Comparison of ENCODE assay signal across 2 cellular contexts in the genomic region with DNA sequence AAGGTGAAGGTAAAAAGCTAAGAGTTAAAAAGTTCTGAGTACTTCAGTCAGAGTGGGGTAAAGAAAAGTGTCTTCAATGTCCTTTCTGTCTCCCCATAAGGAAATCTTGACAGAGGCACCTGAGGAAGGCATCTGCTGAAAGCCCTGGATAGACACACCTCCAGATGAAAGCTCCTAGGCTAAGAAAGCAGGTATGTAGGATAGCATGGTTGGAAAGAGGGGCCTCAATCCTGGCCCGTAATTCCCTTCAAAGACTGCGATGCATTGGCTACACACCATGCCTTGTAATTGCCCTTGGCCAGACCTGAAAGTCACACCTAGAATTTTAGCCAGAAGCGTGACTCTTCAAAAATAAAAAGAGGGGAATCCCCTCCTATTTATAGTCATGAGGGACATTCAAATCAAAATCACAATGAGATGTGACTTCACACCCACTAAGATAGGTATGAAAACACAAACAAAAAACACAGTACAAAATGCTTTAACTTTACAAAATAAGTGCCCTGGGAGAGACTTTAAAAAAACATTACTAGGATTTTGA.
TF ChIP-seq lines count a peak whose summit lies in the region.

No MANE protein-coding gene starts in this region.

TF ChIP-seq in GM23338, 12 proteins besides CTCF, POLR2A, EP300 and RAD21 (continued from another document):
- TF ChIP-seq, protein P1, sequence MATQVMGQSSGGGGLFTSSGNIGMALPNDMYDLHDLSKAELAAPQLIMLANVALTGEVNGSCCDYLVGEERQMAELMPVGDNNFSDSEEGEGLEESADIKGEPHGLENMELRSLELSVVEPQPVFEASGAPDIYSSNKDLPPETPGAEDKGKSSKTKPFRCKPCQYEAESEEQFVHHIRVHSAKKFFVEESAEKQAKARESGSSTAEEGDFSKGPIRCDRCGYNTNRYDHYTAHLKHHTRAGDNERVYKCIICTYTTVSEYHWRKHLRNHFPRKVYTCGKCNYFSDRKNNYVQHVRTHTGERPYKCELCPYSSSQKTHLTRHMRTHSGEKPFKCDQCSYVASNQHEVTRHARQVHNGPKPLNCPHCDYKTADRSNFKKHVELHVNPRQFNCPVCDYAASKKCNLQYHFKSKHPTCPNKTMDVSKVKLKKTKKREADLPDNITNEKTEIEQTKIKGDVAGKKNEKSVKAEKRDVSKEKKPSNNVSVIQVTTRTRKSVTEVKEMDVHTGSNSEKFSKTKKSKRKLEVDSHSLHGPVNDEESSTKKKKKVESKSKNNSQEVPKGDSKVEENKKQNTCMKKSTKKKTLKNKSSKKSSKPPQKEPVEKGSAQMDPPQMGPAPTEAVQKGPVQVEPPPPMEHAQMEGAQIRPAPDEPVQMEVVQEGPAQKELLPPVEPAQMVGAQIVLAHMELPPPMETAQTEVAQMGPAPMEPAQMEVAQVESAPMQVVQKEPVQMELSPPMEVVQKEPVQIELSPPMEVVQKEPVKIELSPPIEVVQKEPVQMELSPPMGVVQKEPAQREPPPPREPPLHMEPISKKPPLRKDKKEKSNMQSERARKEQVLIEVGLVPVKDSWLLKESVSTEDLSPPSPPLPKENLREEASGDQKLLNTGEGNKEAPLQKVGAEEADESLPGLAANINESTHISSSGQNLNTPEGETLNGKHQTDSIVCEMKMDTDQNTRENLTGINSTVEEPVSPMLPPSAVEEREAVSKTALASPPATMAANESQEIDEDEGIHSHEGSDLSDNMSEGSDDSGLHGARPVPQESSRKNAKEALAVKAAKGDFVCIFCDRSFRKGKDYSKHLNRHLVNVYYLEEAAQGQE (IDR thresholded peaks at IDR 0.05; ENCODE audit: unreplicated experiment), result no peak
- TF ChIP-seq ZNF114 (CRISPR knock-in tag; IDR thresholded peaks at IDR 0.05), result no peak
- no peak for TF ChIP-seq EZH2 (IDR thresholded peaks at IDR 0.05; ENCODE audit: low read depth, unreplicated experiment)
- TF ChIP-seq, protein P2, sequence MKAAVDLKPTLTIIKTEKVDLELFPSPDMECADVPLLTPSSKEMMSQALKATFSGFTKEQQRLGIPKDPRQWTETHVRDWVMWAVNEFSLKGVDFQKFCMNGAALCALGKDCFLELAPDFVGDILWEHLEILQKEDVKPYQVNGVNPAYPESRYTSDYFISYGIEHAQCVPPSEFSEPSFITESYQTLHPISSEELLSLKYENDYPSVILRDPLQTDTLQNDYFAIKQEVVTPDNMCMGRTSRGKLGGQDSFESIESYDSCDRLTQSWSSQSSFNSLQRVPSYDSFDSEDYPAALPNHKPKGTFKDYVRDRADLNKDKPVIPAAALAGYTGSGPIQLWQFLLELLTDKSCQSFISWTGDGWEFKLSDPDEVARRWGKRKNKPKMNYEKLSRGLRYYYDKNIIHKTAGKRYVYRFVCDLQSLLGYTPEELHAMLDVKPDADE (IDR thresholded peaks at IDR 0.05), result no peak
- TF ChIP-seq POLR2AphosphoS5 (IDR thresholded peaks at IDR 0.05; ENCODE audit: low read depth), result no peak
- TF ChIP-seq ZNF331 (CRISPR knock-in tag; IDR thresholded peaks at IDR 0.05; ENCODE audit: low read depth), result no peak
- TF ChIP-seq, protein P3, sequence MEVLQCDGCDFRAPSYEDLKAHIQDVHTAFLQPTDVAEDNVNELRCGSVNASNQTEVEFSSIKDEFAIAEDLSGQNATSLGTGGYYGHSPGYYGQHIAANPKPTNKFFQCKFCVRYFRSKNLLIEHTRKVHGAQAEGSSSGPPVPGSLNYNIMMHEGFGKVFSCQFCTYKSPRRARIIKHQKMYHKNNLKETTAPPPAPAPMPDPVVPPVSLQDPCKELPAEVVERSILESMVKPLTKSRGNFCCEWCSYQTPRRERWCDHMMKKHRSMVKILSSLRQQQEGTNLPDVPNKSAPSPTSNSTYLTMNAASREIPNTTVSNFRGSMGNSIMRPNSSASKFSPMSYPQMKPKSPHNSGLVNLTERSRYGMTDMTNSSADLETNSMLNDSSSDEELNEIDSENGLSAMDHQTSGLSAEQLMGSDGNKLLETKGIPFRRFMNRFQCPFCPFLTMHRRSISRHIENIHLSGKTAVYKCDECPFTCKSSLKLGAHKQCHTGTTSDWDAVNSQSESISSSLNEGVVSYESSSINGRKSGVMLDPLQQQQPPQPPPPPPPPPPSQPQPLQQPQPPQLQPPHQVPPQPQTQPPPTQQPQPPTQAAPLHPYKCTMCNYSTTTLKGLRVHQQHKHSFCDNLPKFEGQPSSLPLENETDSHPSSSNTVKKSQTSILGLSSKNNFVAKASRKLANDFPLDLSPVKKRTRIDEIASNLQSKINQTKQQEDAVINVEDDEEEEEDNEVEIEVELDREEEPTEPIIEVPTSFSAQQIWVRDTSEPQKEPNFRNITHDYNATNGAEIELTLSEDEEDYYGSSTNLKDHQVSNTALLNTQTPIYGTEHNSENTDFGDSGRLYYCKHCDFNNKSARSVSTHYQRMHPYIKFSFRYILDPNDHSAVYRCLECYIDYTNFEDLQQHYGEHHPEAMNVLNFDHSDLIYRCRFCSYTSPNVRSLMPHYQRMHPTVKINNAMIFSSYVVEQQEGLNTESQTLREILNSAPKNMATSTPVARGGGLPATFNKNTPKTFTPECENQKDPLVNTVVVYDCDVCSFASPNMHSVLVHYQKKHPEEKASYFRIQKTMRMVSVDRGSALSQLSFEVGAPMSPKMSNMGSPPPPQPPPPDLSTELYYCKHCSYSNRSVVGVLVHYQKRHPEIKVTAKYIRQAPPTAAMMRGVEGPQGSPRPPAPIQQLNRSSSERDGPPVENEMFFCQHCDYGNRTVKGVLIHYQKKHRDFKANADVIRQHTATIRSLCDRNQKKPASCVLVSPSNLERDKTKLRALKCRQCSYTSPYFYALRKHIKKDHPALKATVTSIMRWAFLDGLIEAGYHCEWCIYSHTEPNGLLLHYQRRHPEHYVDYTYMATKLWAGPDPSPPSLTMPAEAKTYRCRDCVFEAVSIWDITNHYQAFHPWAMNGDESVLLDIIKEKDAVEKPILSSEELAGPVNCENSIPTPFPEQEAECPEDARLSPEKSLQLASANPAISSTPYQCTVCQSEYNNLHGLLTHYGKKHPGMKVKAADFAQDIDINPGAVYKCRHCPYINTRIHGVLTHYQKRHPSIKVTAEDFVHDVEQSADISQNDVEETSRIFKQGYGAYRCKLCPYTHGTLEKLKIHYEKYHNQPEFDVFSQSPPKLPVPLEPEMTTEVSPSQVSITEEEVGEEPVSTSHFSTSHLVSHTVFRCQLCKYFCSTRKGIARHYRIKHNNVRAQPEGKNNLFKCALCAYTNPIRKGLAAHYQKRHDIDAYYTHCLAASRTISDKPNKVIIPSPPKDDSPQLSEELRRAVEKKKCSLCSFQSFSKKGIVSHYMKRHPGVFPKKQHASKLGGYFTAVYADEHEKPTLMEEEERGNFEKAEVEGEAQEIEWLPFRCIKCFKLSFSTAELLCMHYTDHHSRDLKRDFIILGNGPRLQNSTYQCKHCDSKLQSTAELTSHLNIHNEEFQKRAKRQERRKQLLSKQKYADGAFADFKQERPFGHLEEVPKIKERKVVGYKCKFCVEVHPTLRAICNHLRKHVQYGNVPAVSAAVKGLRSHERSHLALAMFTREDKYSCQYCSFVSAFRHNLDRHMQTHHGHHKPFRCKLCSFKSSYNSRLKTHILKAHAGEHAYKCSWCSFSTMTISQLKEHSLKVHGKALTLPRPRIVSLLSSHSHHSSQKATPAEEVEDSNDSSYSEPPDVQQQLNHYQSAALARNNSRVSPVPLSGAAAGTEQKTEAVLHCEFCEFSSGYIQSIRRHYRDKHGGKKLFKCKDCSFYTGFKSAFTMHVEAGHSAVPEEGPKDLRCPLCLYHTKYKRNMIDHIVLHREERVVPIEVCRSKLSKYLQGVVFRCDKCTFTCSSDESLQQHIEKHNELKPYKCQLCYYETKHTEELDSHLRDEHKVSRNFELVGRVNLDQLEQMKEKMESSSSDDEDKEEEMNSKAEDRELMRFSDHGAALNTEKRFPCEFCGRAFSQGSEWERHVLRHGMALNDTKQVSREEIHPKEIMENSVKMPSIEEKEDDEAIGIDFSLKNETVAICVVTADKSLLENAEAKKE (CRISPR knock-in tag; IDR thresholded peaks at IDR 0.05), result no peak

TF ChIP-seq in WTC11, 78 proteins besides CTCF, POLR2A, EP300 and RAD21:
- TF ChIP-seq, protein P4, sequence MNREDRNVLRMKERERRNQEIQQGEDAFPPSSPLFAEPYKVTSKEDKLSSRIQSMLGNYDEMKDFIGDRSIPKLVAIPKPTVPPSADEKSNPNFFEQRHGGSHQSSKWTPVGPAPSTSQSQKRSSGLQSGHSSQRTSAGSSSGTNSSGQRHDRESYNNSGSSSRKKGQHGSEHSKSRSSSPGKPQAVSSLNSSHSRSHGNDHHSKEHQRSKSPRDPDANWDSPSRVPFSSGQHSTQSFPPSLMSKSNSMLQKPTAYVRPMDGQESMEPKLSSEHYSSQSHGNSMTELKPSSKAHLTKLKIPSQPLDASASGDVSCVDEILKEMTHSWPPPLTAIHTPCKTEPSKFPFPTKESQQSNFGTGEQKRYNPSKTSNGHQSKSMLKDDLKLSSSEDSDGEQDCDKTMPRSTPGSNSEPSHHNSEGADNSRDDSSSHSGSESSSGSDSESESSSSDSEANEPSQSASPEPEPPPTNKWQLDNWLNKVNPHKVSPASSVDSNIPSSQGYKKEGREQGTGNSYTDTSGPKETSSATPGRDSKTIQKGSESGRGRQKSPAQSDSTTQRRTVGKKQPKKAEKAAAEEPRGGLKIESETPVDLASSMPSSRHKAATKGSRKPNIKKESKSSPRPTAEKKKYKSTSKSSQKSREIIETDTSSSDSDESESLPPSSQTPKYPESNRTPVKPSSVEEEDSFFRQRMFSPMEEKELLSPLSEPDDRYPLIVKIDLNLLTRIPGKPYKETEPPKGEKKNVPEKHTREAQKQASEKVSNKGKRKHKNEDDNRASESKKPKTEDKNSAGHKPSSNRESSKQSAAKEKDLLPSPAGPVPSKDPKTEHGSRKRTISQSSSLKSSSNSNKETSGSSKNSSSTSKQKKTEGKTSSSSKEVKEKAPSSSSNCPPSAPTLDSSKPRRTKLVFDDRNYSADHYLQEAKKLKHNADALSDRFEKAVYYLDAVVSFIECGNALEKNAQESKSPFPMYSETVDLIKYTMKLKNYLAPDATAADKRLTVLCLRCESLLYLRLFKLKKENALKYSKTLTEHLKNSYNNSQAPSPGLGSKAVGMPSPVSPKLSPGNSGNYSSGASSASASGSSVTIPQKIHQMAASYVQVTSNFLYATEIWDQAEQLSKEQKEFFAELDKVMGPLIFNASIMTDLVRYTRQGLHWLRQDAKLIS (CRISPR knock-in tag; IDR thresholded peaks at IDR 0.05; ENCODE audit: borderline replicate concordance), result no peak
- TF ChIP-seq, protein P5, sequence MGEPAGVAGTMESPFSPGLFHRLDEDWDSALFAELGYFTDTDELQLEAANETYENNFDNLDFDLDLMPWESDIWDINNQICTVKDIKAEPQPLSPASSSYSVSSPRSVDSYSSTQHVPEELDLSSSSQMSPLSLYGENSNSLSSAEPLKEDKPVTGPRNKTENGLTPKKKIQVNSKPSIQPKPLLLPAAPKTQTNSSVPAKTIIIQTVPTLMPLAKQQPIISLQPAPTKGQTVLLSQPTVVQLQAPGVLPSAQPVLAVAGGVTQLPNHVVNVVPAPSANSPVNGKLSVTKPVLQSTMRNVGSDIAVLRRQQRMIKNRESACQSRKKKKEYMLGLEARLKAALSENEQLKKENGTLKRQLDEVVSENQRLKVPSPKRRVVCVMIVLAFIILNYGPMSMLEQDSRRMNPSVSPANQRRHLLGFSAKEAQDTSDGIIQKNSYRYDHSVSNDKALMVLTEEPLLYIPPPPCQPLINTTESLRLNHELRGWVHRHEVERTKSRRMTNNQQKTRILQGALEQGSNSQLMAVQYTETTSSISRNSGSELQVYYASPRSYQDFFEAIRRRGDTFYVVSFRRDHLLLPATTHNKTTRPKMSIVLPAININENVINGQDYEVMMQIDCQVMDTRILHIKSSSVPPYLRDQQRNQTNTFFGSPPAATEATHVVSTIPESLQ (CRISPR knock-in tag; IDR thresholded peaks at IDR 0.05), result no peak
- TF ChIP-seq, protein P6, sequence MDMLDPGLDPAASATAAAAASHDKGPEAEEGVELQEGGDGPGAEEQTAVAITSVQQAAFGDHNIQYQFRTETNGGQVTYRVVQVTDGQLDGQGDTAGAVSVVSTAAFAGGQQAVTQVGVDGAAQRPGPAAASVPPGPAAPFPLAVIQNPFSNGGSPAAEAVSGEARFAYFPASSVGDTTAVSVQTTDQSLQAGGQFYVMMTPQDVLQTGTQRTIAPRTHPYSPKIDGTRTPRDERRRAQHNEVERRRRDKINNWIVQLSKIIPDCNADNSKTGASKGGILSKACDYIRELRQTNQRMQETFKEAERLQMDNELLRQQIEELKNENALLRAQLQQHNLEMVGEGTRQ (CRISPR knock-in tag; IDR thresholded peaks at IDR 0.05), result no peak
- no peak for TF ChIP-seq NFYB (CRISPR knock-in tag; conservative IDR thresholded peaks at IDR 0.05; ENCODE audit: low read depth)
- TF ChIP-seq SMAD3 (CRISPR knock-in tag; IDR thresholded peaks at IDR 0.05; ENCODE audit: borderline replicate concordance), result no peak
